9 cellular contexts compared by ENCODE assay signal in the genomic region with DNA sequence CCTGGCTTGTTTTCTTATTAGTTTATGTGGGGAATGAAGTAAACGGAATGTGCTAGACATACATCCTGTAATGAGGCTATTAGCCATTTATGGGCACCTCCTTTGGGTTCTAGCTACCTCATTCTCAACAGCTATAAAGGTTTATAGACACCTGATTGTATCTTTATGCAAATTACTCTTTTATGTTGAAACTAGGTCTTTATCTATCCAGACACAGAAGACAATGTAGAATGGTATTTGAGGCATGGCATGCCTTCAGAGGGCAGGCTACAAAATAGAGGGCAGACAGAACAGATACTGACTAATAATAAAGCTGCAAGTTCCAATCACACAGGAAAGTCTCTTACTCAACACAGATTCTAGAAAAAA. TPM values are rescaled to one million over a fixed set of nuclear protein-coding genes. Genes with fewer than 3 reads are reported as not detected.
A peak's percentile ranks its signal among the peaks of the same experiment; 100 is the strongest.
DNase-seq lines count a peak whose midpoint lies in the region; ATAC-seq and TF ChIP-seq lines count a peak whose summit lies in the region.
"Had no signal": no experiment of that assay in that cellular context is flagged by ENCODE, and none has a peak within 500 bp of the region (broad histone marks: within the 10 kb centered on the region; RNA-seq: fewer than 3 reads in every experiment).

No MANE protein-coding gene starts in this region.

- peaks cover 33% of the 10 kb centered on the region for H3K9me1 ChIP-seq in IMR-90 (ENCODE audit: insufficient read depth, low read length)

- H3K4me3 ChIP-seq in IMR-90 (ENCODE audit: insufficient read depth, low read depth, low read length) = no peak overlapping the region
- H3K4me3 ChIP-seq in esophagus squamous epithelium = no peak overlapping the region

- peak overlapping the region; percentile 83 for H3K27ac ChIP-seq in CD4-positive, alpha-beta T cell (ENCODE audit: low read depth, low read length)
- H3K27ac ChIP-seq in IMR-90 (ENCODE audit: insufficient read depth, low read length) (no peak overlapping the region), esophagus squamous epithelium (peak overlapping the region in 3 of 4 donors; percentile 28 to 80 (median 76))

- no peaks in the 10 kb centered on the region for H3K9me3 ChIP-seq in CD4-positive, alpha-beta T cell (ENCODE audit: control insufficient read depth, low read length)
- no peaks in the 10 kb centered on the region for H3K9me3 ChIP-seq in IMR-90 (ENCODE audit: control insufficient read depth, insufficient read depth, low read length)
- no peaks in the 10 kb centered on the region for H3K9me3 ChIP-seq in esophagus squamous epithelium

- intact Hi-C loops in CD4-positive, alpha-beta T cell (cut with DNase I, micrococcal nuclease) = loop anchor here in 1 of 2 experiments (1.0 to 2.0 kb wide), 2 partner anchors 19 to 26 kb away; a partner anchor contains a TSS
- intact Hi-C loops in IMR-90 (cut with micrococcal nuclease) = loop anchor here (2.0 kb wide), 1 partner anchor 14 kb away; no protein-coding TSS in a partner anchor
- intact Hi-C loops in esophagus squamous epithelium (cut with DNase I) = no loop called here

- peak overlapping the region; percentile 16 to 20; a peak in 1 of 4 replicates for H4K8ac ChIP-seq in IMR-90 (ENCODE audit: low read depth in 2 of 2, low read length in 2 of 2)

- H3K18ac ChIP-seq in IMR-90 (ENCODE audit: low read depth, low read length) = no peak overlapping the region; the same call in 1 of the 2 replicates

- in situ Hi-C loops in IMR-90 (cut with MboI; ENCODE audit: low sequenced_read_pairs) (no loop called here), GM13976 (cut with MboI; ENCODE audit: low sequenced_read_pairs, unreplicated experiment) (no loop called here)

- CTCF ChIA-PET in CD4-positive, alpha-beta T cell (lab: Charles Lee) = interaction anchor here (0.7 to 6.1 kb wide), 8 partner anchors 11 to 143 kb away, joined by 3 to 37 read pairs (median 7); a partner anchor contains a TSS
- CTCF ChIA-PET in IMR-90 (lab: Yijun Ruan, JAX) = interaction anchor here (0.9 to 1.2 kb wide), 3 partner anchors 11 to 32 kb away, joined by 3 read pairs; no protein-coding TSS in a partner anchor

- H3K4me1 ChIP-seq in IMR-90 (ENCODE audit: control insufficient read depth, insufficient read depth, low read length) = peaks cover 33% of the 10 kb centered on the region
- peaks cover 23 to 99% (median 68%) of the 10 kb centered on the region in 3 donors for H3K4me1 ChIP-seq in esophagus squamous epithelium

- H3K4ac ChIP-seq in IMR-90 (ENCODE audit: low read depth, low read length) = peak overlapping the region; percentile 8; the same call in 1 of the 2 replicates

- WGBS in IMR-90 (ENCODE audit: extremely low coverage in 2 of 2, insufficient read length in 1 of 2), 2 experiments = no CpG with 5 or more reads among the region's 1 CpG
- 64 to 78% methylated on average over 1 of the region's 1 CpG for WGBS in esophagus squamous epithelium, 2 donors

- peak overlapping the region; percentile 84 for H3K27ac Mint-ChIP-seq in CD4-positive, alpha-beta T cell

- H4K20me1 ChIP-seq in IMR-90 (ENCODE audit: insufficient read depth, low read length) = peaks cover 38% of the 10 kb centered on the region

- H4K91ac ChIP-seq in IMR-90 (ENCODE audit: insufficient read depth, low read depth, low read length) = no peak overlapping the region

- H3K9ac ChIP-seq in IMR-90 (ENCODE audit: low read depth, low read length) = no peak overlapping the region

- peak overlapping the region; percentile 61 for H2BK5ac ChIP-seq in IMR-90 (ENCODE audit: low read depth, low read length, poor library complexity, severe bottlenecking)

- no peak overlapping the region for H3K56ac ChIP-seq in IMR-90 (ENCODE audit: extremely low read depth, insufficient read depth, low read length)

- no peaks in the 10 kb centered on the region for H3K9me3 Mint-ChIP-seq in CD4-positive, alpha-beta T cell

- H2BK15ac ChIP-seq in IMR-90 (ENCODE audit: low read depth, low read length) = no peak overlapping the region

- no peaks in the 10 kb centered on the region for H3K27me3 Mint-ChIP-seq in CD4-positive, alpha-beta T cell

- no TSS peak for BruUV-seq in IMR-90 (replicated peaks; lab: Mats Ljungman, UMichigan)

- POLR2A ChIA-PET in CD4-positive, alpha-beta T cell (lab: Charles Lee) = interaction anchor here (0.5 to 14.1 kb wide), 9 partner anchors 9 to 215 kb away, joined by 3 to 304 read pairs (median 7); a partner anchor contains a TSS
- POLR2A ChIA-PET in IMR-90 (lab: Charles Lee; ENCODE audit: unreplicated experiment) = no interaction called here

- dilution Hi-C loops in IMR-90 (cut with HindIII; ENCODE audit: low sequenced_read_pairs, unreplicated experiment) = no loop called here

- H3K4me2 ChIP-seq in IMR-90 (ENCODE audit: low read depth, low read length) = peak overlapping the region; percentile 1; the same call in 1 of the 2 replicates

- peaks cover 98% of the 10 kb centered on the region for H3K4me1 Mint-ChIP-seq in CD4-positive, alpha-beta T cell (ENCODE audit: low read depth)

- no peak overlapping the region for H4K5ac ChIP-seq in IMR-90 (ENCODE audit: low read depth, low read length)

- H3K36me3 Mint-ChIP-seq in CD4-positive, alpha-beta T cell (ENCODE audit: low read depth) = peaks cover 19% of the 10 kb centered on the region

- H3K4me3 Mint-ChIP-seq in CD4-positive, alpha-beta T cell = peak overlapping the region; percentile 76

- H2AFZ ChIP-seq in IMR-90 (replicated peaks; ENCODE audit: low read length, poor library complexity) = no peak overlapping the region

- H3K23ac ChIP-seq in IMR-90 (ENCODE audit: low read depth, low read length) = peak overlapping the region; percentile 4; the same call in 1 of the 2 replicates

- ATAC-seq in CD4-positive, alpha-beta T cell (ENCODE audit: poor library complexity) = peak; percentile 50
- peak; percentile 9 for ATAC-seq in GM21360 (IDR thresholded peaks at IDR 0.05; ENCODE audit: unreplicated experiment)
- ATAC-seq in IMR-90 (ENCODE audit: low read depth) = no peak
- ATAC-seq in HG03039 (IDR thresholded peaks at IDR 0.05; ENCODE audit: unreplicated experiment) = no peak

- peaks cover 35 to 88% of the 10 kb centered on the region in 2 experiments for H3K79me1 ChIP-seq in IMR-90 (ENCODE audit: low read depth in 1 of 2, low read length in 2 of 2)

- H2AK9ac ChIP-seq in IMR-90 (replicated peaks; ENCODE audit: low read depth, low read length, poor library complexity) = no peak overlapping the region

- H2AK5ac ChIP-seq in IMR-90 (ENCODE audit: low read depth, low read length) = no peak overlapping the region

- H3K36me3 ChIP-seq in IMR-90 (ENCODE audit: control insufficient read depth, insufficient read depth, low read length) = peaks cover 13% of the 10 kb centered on the region
- H3K36me3 ChIP-seq in esophagus squamous epithelium = peaks cover 0 to 20% (median 3%) of the 10 kb centered on the region in 3 donors

- H3K27me3 ChIP-seq in CD4-positive, alpha-beta T cell (ENCODE audit: control insufficient read depth, insufficient read depth, low read length) = no peaks in the 10 kb centered on the region
- H3K27me3 ChIP-seq in IMR-90 (ENCODE audit: control insufficient read depth, insufficient read depth, low read length) (no peaks in the 10 kb centered on the region), esophagus squamous epithelium (no peaks in the 10 kb centered on the region)

- DNase-seq in CD4-positive, alpha-beta T cell = no peak
- no peak for DNase-seq in IMR-90
- no peak for DNase-seq in esophagus squamous epithelium (lab: John Stamatoyannopoulos, UW)
- no peak for DNase-seq in GM13976 (ENCODE audit: low spot score)
- DNase-seq in SIG-M5 treated with dmso at 0.1 percent for 504 hours (lab: John Stamatoyannopoulos, UW; ENCODE audit: unreplicated experiment) = no peak
- no peak for DNase-seq in occipital lobe (lab: John Stamatoyannopoulos, UW)

- TF ChIP-seq POLR2A in IMR-90 (IDR thresholded peaks at IDR 0.05; ENCODE audit: low read depth, low read length) (no peak), esophagus squamous epithelium (IDR thresholded peaks at IDR 0.05) (no peak)

- no peak overlapping the region for H3K14ac ChIP-seq in IMR-90 (replicated peaks; ENCODE audit: low read depth, low read length)

- H2BK20ac ChIP-seq in IMR-90 (ENCODE audit: low read depth, low read length) = peak overlapping the region; percentile 21

- H2BK120ac ChIP-seq in IMR-90 (ENCODE audit: low read depth, low read length) = peak overlapping the region; percentile 40; the same call in 1 of the 2 replicates

- no peak for TF ChIP-seq CTCF in CD4-positive, alpha-beta T cell (IDR thresholded peaks at IDR 0.05)
- TF ChIP-seq CTCF in IMR-90 (conservative IDR thresholded peaks at IDR 0.05; ENCODE audit: low read depth, low read length) (no peak), esophagus squamous epithelium (IDR thresholded peaks at IDR 0.05) (no peak), GM13976 (IDR thresholded peaks at IDR 0.05; ENCODE audit: borderline replicate concordance, control extremely low read depth, extremely low read depth, insufficient read depth, missing control alignments) (no peak)

- no peak for TF ChIP-seq RAD21 in IMR-90 (IDR thresholded peaks at IDR 0.05; ENCODE audit: low read length)

TF ChIP-seq in IMR-90, 13 proteins besides CTCF, POLR2A, EP300 and RAD21:
- TF ChIP-seq MAFK (IDR thresholded peaks at IDR 0.05; ENCODE audit: low read depth, low read length) (no peak), CEBPB (IDR thresholded peaks at IDR 0.05; ENCODE audit: low read depth, low read length) (no peak), RFX5 (IDR thresholded peaks at IDR 0.05; ENCODE audit: low read depth, low read length) (no peak), CHD1 (IDR thresholded peaks at IDR 0.05; ENCODE audit: low read depth, low read length) (no peak), MAZ (IDR thresholded peaks at IDR 0.05; ENCODE audit: borderline replicate concordance, low read depth, low read length) (no peak)

RNA-seq across cellular contexts. Expression of a gene that starts 27.1 kb away (rescaled TPM):
- 10 to 100 TPM; 89.3 to 97.6 TPM for total RNA-seq in CD4-positive, alpha-beta T cell
- 17.7 and 17.8 TPM in 2 replicates for total RNA-seq in IMR-90 (2012; rRNA removed)
- 22.8 and 28.3 TPM in 2 replicates for polyA plus RNA-seq in IMR-90 (2012; rRNA removed)
- polyA plus RNA-seq in IMR-90 (2012; cell fraction: cytosol; rRNA removed) = 13.0 and 22.1 TPM in 2 replicates
- polyA plus RNA-seq in IMR-90 (2012; cell fraction: nucleus; rRNA removed; ENCODE audit: low replicate concordance) = 84.5 and 160 TPM in 2 replicates
- total RNA-seq in esophagus squamous epithelium = 10 to 100 TPM; 13.0 to 30.7 (median 17.8) TPM
- total RNA-seq in occipital lobe = 12.3 TPM

RNA-seq across cellular contexts. Expression of a gene that starts 41.9 kb away (rescaled TPM):
- total RNA-seq in CD4-positive, alpha-beta T cell = not detected
- total RNA-seq in IMR-90 (2012; rRNA removed) = not detected in 2 replicates
- polyA plus RNA-seq in IMR-90 (2012; rRNA removed) = not detected in 2 replicates
- not detected in 2 replicates for polyA plus RNA-seq in IMR-90 (2012; cell fraction: cytosol; rRNA removed)
- not detected in 2 replicates for polyA plus RNA-seq in IMR-90 (2012; cell fraction: nucleus; rRNA removed; ENCODE audit: low replicate concordance)
- not detected for total RNA-seq in esophagus squamous epithelium
- total RNA-seq in occipital lobe = not detected
- total RNA-seq: SK-MEL-5 had no signal

Comparison
In these comparisons a context has a peak if more than half of its experiments do, and no peak if none do; other contexts are left out.
1. ATAC-seq: peak in CD4-positive, alpha-beta T cell (single experiment) and GM21360 (single experiment); none in IMR-90 (single experiment) and HG03039 (single experiment).